In genomic region chr17:77375917-77376651, GRCh38 we compare ENCODE assay signal across 8 cellular contexts.
DNase-seq lines count a peak whose midpoint lies in the region; ATAC-seq and TF ChIP-seq lines count a peak whose summit lies in the region.

No MANE protein-coding gene starts in this region.

- peaks cover 69% of the 10 kb centered on the region for H3K4me1 Mint-ChIP-seq in HFFc6 (ENCODE audit: low read depth)

- H3K36me3 ChIP-seq in gastrocnemius medialis: no peaks in the 10 kb centered on the region

- no peak for TF ChIP-seq POLR2A in gastrocnemius medialis (IDR thresholded peaks at IDR 0.05)

- H3K4me3 ChIP-seq in fibroblast of mammary gland (ENCODE audit: control insufficient read depth, low read depth, low read length) (peak overlapping the region; percentile 80), gastrocnemius medialis (peak overlapping the region in 1 of 4 donors; percentile 87)

- in situ Hi-C loops in gastrocnemius medialis (cut with MboI; ENCODE audit: low sequenced_read_pairs in 4 of 4): no loop called here

- intact Hi-C loops in gastrocnemius medialis (cut with DNase I; ENCODE audit: low total_unique reads): no loop called here

- H3K4me3 Mint-ChIP-seq in HFFc6: peak overlapping the region; percentile 97

- no peaks in the 10 kb centered on the region for H3K9me3 Mint-ChIP-seq in HFFc6

- H3K27me3 Mint-ChIP-seq in HFFc6 (ENCODE audit: insufficient read depth): peaks cover 11% of the 10 kb centered on the region

- H3K4me1 ChIP-seq in gastrocnemius medialis: peaks cover 75 to 82% of the 10 kb centered on the region in 2 donors

- H3K9me3 ChIP-seq in gastrocnemius medialis: no peaks in the 10 kb centered on the region

- H3K27me3 ChIP-seq in gastrocnemius medialis: no peaks in the 10 kb centered on the region

- DNase-seq in HFFc6: peak; percentile 79
- peak; percentile 86 for DNase-seq in activated CD8-positive, alpha-beta memory T cell treated with anti-CD3 and anti-CD28 coated beads, Interleukin-2, amount 50 U/mL, for 48 hours
- DNase-seq in fibroblast of mammary gland (ENCODE audit: low read depth): peak; percentile 91
- DNase-seq in gastrocnemius medialis: no peak
- no peak for DNase-seq in globus pallidus (ENCODE audit: low spot score)

- TF ChIP-seq CTCF in HFFc6 (IDR thresholded peaks at IDR 0.05) (no peak), fibroblast of mammary gland (conservative IDR thresholded peaks at IDR 0.05; ENCODE audit: control insufficient read depth, insufficient read depth, low read depth, low read length) (no peak), gastrocnemius medialis (IDR thresholded peaks at IDR 0.05 in 4 of 5, conservative IDR thresholded peaks at IDR 0.05 in 1 of 5) (no peak)

- peak overlapping the region in 3 of 4 donors; percentile 2 to 96 (median 92) for H3K27ac ChIP-seq in gastrocnemius medialis

- peaks cover 4% of the 10 kb centered on the region for H3K36me3 Mint-ChIP-seq in HFFc6 (ENCODE audit: low read depth)

- no peak for ATAC-seq in gastrocnemius medialis
- ATAC-seq in GM21786 (IDR thresholded peaks at IDR 0.05; ENCODE audit: unreplicated experiment): no peak
- ATAC-seq in HG03280 (IDR thresholded peaks at IDR 0.05; ENCODE audit: unreplicated experiment): no peak
- ATAC-seq in GM19463 (IDR thresholded peaks at IDR 0.05; ENCODE audit: unreplicated experiment): no peak

- H3K27ac Mint-ChIP-seq in HFFc6: peak overlapping the region; percentile 86

Comparison
In these comparisons a context has a peak if more than half of its experiments do, and no peak if none do; other contexts are left out.
1. DNase-seq: peak in HFFc6 (single experiment), activated CD8-positive, alpha-beta memory T cell treated with anti-CD3 and anti-CD28 coated beads, Interleukin-2, amount 50 U/mL, for 48 hours (single experiment) and fibroblast of mammary gland (single experiment); none in gastrocnemius medialis (0 of 2) and globus pallidus (single experiment).